ENCODE assay signal across 1 cellular context in genomic region chr11:58490827-58491226, GRCh38.
TF ChIP-seq lines count a peak whose summit lies in the region.

No MANE protein-coding gene starts in this region.

TF ChIP-seq in IMR-90, 13 proteins besides CTCF, POLR2A, EP300 and RAD21 (continued from another document):
- no peak for TF ChIP-seq CEBPB (IDR thresholded peaks at IDR 0.05; ENCODE audit: low read depth, low read length)
- TF ChIP-seq NFE2L2 (IDR thresholded peaks at IDR 0.05; ENCODE audit: low read depth, low read length) = no peak
- no peak for TF ChIP-seq MAZ (IDR thresholded peaks at IDR 0.05; ENCODE audit: borderline replicate concordance, low read depth, low read length)
- TF ChIP-seq ELK1 (IDR thresholded peaks at IDR 0.05; ENCODE audit: borderline replicate concordance, low read depth, low read length) = no peak
- no peak for TF ChIP-seq MAFK (IDR thresholded peaks at IDR 0.05; ENCODE audit: low read depth, low read length)
- TF ChIP-seq FOS (IDR thresholded peaks at IDR 0.05; ENCODE audit: low read depth, low read length) = no peak
